In genomic region chr12:111221296-111222026, GRCh38 we compare ENCODE assay signal across 18 cellular contexts.
DNase-seq lines count a peak whose midpoint lies in the region.
"Had no signal": no experiment of that assay in that cellular context is flagged by ENCODE, and none has a peak within 500 bp of the region (broad histone marks: within the 10 kb centered on the region; RNA-seq: fewer than 3 reads in every experiment).

No MANE protein-coding gene starts in this region.

- no peaks in the 10 kb centered on the region for H3K9me3 ChIP-seq in SK-N-MC (ENCODE audit: low read depth, low read length)
- H3K9me3 ChIP-seq in iPS-20b (ENCODE audit: insufficient read depth, low read depth, low read length), result no peaks in the 10 kb centered on the region
- H3K9me3 ChIP-seq: BLaER1, SJSA1 had no signal

- DNase-seq in NCI-H1694 treated with DMSO at 0.1 percent for 48 hours (lab: John Stamatoyannopoulos, UW), result peak; percentile 9
- no peak for DNase-seq in NCI-H1694 (lab: John Stamatoyannopoulos, UW)
- DNase-seq in M059J (ENCODE audit: low read depth), result peak; percentile 8
- DNase-seq in SK-N-MC (ENCODE audit: low read depth, low spot score), result no peak
- DNase-seq in dedifferentiated amniotic fluid mesenchymal stem cell (ENCODE audit: extremely low spot score), result no peak
- DNase-seq in effector CD4-positive, alpha-beta T cell, result no peak
- DNase-seq in hypothalamus (lab: John Stamatoyannopoulos, UW), result no peak
- DNase-seq: 8988T, GOT3, KG1, NCI-H1436 treated with DMSO at 0.1 percent for 48 hours, NCI-H2107, NCI-H446 treated with DMSO at 0.1 percent for 48 hours, NCI-H774, RPMI8226 had no signal

- H3K27ac ChIP-seq in SK-N-MC, result 0 out of 2 replicates have a peak overlapping the region, but pooled peaks have one; percentile 17
- H3K27ac ChIP-seq in iPS-20b (ENCODE audit: low read length), result no peak overlapping the region
- H3K27ac ChIP-seq: BLaER1, SJSA1 had no signal

- no peak overlapping the region for H3K9ac ChIP-seq in SK-N-MC (ENCODE audit: insufficient read length)
- H3K9ac ChIP-seq in iPS-20b (ENCODE audit: low read depth, low read length), result peak overlapping the region; percentile 24; the same call in 1 of the 2 replicates
- H3K9ac ChIP-seq: BLaER1 had no signal

- H3K4me1 ChIP-seq in iPS-20b (ENCODE audit: insufficient read depth, low read length), result peaks cover 4% of the 10 kb centered on the region; the same call in 1 of the 2 replicates
- H3K4me1 ChIP-seq: SJSA1 had no signal

- H3K36me3 ChIP-seq in SK-N-MC (ENCODE audit: insufficient read depth, low read length) (no peaks in the 10 kb centered on the region), iPS-20b (ENCODE audit: insufficient read depth, low read depth, low read length) (no peaks in the 10 kb centered on the region)
- H3K36me3 ChIP-seq: BLaER1, SJSA1 had no signal

- H3K4me3 ChIP-seq in SK-N-MC (no peak overlapping the region), iPS-20b (ENCODE audit: low read length) (no peak overlapping the region)
- H3K4me3 ChIP-seq: BLaER1, SJSA1 had no signal

- no peaks in the 10 kb centered on the region for H3K27me3 ChIP-seq in iPS-20b (ENCODE audit: insufficient read depth, low read length)
- H3K27me3 ChIP-seq: BLaER1 had no signal

Comparison
In these comparisons a context has a peak if more than half of its experiments do, and no peak if none do; other contexts are left out.
1. DNase-seq: peak in NCI-H1694 treated with DMSO at 0.1 percent for 48 hours (single experiment) and M059J (single experiment); none in NCI-H1694 (single experiment), SK-N-MC (single experiment), dedifferentiated amniotic fluid mesenchymal stem cell (single experiment), effector CD4-positive, alpha-beta T cell (single experiment) and hypothalamus (0 of 51).